1 cellular context compared by ENCODE assay signal in the genomic region with DNA sequence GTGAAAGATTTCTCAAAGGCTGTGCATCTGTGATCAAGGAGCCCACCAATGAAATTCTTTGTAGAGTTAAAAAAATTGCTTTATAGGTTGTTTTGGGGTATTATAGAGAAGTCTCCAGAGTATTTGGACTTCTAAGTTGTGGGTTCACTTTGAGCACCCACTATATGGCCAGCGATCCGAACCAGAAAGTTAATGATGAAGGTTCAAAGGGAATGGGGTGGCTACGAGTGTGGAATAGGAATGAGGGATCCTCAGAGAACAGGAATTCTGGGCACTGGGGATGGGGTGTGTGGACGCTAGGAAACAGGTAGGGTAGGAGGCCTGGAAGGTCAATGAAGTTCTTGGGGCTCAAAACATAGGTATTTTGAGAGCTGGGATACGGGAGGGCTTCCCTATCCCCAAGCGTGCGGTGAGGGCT.
TF ChIP-seq lines count a peak whose summit lies in the region.

No MANE protein-coding gene starts in this region.

TF ChIP-seq in HepG2, 621 proteins besides CTCF, POLR2A, EP300 and RAD21:
- TF ChIP-seq DNMT3B (CRISPR knock-in tag; conservative IDR thresholded peaks at IDR 0.05), result no peak
- no peak for TF ChIP-seq ZNF367 (CRISPR knock-in tag; IDR thresholded peaks at IDR 0.05; ENCODE audit: borderline replicate concordance)
- no peak for TF ChIP-seq NFYC (CRISPR knock-in tag; IDR thresholded peaks at IDR 0.05)
- no peak for TF ChIP-seq SMAD1 (CRISPR knock-in tag; IDR thresholded peaks at IDR 0.05; ENCODE audit: borderline replicate concordance, low read depth)
- no peak for TF ChIP-seq DPF2 (CRISPR knock-in tag; IDR thresholded peaks at IDR 0.05; ENCODE audit: borderline replicate concordance, low read depth)
- no peak for TF ChIP-seq HNF4G (IDR thresholded peaks at IDR 0.05; ENCODE audit: borderline replicate concordance, low read depth, low read length)
- TF ChIP-seq HNF4G (CRISPR knock-in tag; IDR thresholded peaks at IDR 0.05; ENCODE audit: borderline replicate concordance, low read depth), result no peak
- TF ChIP-seq, protein P1, sequence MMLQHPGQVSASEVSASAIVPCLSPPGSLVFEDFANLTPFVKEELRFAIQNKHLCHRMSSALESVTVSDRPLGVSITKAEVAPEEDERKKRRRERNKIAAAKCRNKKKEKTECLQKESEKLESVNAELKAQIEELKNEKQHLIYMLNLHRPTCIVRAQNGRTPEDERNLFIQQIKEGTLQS (CRISPR knock-in tag; IDR thresholded peaks at IDR 0.05), result no peak
- no peak for TF ChIP-seq ZBTB7A (CRISPR knock-in tag; IDR thresholded peaks at IDR 0.05)
- TF ChIP-seq HMG20B (CRISPR knock-in tag; conservative IDR thresholded peaks at IDR 0.05), result no peak
- no peak for TF ChIP-seq GMEB2 (CRISPR knock-in tag; IDR thresholded peaks at IDR 0.05; ENCODE audit: low read depth)
- peak; percentile 77; the same call in 1 of the 2 replicates for TF ChIP-seq ZNF619 (CRISPR knock-in tag; IDR thresholded peaks at IDR 0.05)
- 0 out of 2 replicates have a peak, but pooled peaks have one; percentile 40 for TF ChIP-seq ZNF761 (CRISPR knock-in tag; conservative IDR thresholded peaks at IDR 0.05)
- TF ChIP-seq ZMYM4 (CRISPR knock-in tag; IDR thresholded peaks at IDR 0.05), result no peak
- TF ChIP-seq BORCS8-MEF2B (CRISPR knock-in tag; IDR thresholded peaks at IDR 0.05), result no peak
- no peak for TF ChIP-seq YY1 (IDR thresholded peaks at IDR 0.05; ENCODE audit: insufficient read depth, insufficient replicate concordance, low read depth, low read length)
- TF ChIP-seq ZNF496 (CRISPR knock-in tag; IDR thresholded peaks at IDR 0.05; ENCODE audit: insufficient replicate concordance), result no peak
- TF ChIP-seq ZNF777 (CRISPR knock-in tag; IDR thresholded peaks at IDR 0.05), result no peak
- no peak for TF ChIP-seq ZNF24 (IDR thresholded peaks at IDR 0.05)
- TF ChIP-seq ELF4 (CRISPR knock-in tag; IDR thresholded peaks at IDR 0.05; ENCODE audit: borderline replicate concordance), result 0 out of 2 replicates have a peak, but pooled peaks have one; percentile 36
- no peak for TF ChIP-seq ZNF232 (CRISPR knock-in tag; IDR thresholded peaks at IDR 0.05; ENCODE audit: borderline replicate concordance)
- no peak for TF ChIP-seq ZNF160 (CRISPR knock-in tag; IDR thresholded peaks at IDR 0.05)
- no peak for TF ChIP-seq SRSF4 (IDR thresholded peaks at IDR 0.05; ENCODE audit: low read depth, low read length, poor library complexity, severe bottlenecking)
- TF ChIP-seq SSRP1 (CRISPR knock-in tag; IDR thresholded peaks at IDR 0.05), result no peak
- 0 out of 2 replicates have a peak, but pooled peaks have one; percentile 34 for TF ChIP-seq ZFP82 (CRISPR knock-in tag; IDR thresholded peaks at IDR 0.05; ENCODE audit: borderline replicate concordance)
- TF ChIP-seq SAP130 (CRISPR knock-in tag; IDR thresholded peaks at IDR 0.05; ENCODE audit: low read depth), result no peak
- no peak for TF ChIP-seq SETDB1 (CRISPR knock-in tag; IDR thresholded peaks at IDR 0.05; ENCODE audit: borderline replicate concordance)
- TF ChIP-seq SMAD9 (CRISPR knock-in tag; IDR thresholded peaks at IDR 0.05), result no peak
- no peak for TF ChIP-seq BHLHE40 (IDR thresholded peaks at IDR 0.05; ENCODE audit: low read length)
- TF ChIP-seq KMT2B (CRISPR knock-in tag; IDR thresholded peaks at IDR 0.05), result no peak
- TF ChIP-seq ZNF501 (CRISPR knock-in tag; IDR thresholded peaks at IDR 0.05), result 0 out of 2 replicates have a peak, but pooled peaks have one; percentile 23
- 0 out of 2 replicates have a peak, but pooled peaks have one; percentile 6 for TF ChIP-seq HDAC1 (CRISPR knock-in tag; IDR thresholded peaks at IDR 0.05)
- TF ChIP-seq SRSF1 (optimal IDR thresholded peaks at IDR 0.05; ENCODE audit: low read depth, low read length), result no peak
- TF ChIP-seq, protein P2, sequence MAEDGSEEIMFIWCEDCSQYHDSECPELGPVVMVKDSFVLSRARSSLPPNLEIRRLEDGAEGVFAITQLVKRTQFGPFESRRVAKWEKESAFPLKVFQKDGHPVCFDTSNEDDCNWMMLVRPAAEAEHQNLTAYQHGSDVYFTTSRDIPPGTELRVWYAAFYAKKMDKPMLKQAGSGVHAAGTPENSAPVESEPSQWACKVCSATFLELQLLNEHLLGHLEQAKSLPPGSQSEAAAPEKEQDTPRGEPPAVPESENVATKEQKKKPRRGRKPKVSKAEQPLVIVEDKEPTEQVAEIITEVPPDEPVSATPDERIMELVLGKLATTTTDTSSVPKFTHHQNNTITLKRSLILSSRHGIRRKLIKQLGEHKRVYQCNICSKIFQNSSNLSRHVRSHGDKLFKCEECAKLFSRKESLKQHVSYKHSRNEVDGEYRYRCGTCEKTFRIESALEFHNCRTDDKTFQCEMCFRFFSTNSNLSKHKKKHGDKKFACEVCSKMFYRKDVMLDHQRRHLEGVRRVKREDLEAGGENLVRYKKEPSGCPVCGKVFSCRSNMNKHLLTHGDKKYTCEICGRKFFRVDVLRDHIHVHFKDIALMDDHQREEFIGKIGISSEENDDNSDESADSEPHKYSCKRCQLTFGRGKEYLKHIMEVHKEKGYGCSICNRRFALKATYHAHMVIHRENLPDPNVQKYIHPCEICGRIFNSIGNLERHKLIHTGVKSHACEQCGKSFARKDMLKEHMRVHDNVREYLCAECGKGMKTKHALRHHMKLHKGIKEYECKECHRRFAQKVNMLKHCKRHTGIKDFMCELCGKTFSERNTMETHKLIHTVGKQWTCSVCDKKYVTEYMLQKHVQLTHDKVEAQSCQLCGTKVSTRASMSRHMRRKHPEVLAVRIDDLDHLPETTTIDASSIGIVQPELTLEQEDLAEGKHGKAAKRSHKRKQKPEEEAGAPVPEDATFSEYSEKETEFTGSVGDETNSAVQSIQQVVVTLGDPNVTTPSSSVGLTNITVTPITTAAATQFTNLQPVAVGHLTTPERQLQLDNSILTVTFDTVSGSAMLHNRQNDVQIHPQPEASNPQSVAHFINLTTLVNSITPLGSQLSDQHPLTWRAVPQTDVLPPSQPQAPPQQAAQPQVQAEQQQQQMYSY (CRISPR knock-in tag; IDR thresholded peaks at IDR 0.05), result no peak
- TF ChIP-seq, protein P3, sequence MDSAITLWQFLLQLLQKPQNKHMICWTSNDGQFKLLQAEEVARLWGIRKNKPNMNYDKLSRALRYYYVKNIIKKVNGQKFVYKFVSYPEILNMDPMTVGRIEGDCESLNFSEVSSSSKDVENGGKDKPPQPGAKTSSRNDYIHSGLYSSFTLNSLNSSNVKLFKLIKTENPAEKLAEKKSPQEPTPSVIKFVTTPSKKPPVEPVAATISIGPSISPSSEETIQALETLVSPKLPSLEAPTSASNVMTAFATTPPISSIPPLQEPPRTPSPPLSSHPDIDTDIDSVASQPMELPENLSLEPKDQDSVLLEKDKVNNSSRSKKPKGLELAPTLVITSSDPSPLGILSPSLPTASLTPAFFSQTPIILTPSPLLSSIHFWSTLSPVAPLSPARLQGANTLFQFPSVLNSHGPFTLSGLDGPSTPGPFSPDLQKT (CRISPR knock-in tag; IDR thresholded peaks at IDR 0.05; ENCODE audit: borderline replicate concordance), result no peak
- no peak for TF ChIP-seq ARHGAP35 (CRISPR knock-in tag; IDR thresholded peaks at IDR 0.05; ENCODE audit: borderline replicate concordance)
- TF ChIP-seq, protein P4, sequence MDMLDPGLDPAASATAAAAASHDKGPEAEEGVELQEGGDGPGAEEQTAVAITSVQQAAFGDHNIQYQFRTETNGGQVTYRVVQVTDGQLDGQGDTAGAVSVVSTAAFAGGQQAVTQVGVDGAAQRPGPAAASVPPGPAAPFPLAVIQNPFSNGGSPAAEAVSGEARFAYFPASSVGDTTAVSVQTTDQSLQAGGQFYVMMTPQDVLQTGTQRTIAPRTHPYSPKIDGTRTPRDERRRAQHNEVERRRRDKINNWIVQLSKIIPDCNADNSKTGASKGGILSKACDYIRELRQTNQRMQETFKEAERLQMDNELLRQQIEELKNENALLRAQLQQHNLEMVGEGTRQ (IDR thresholded peaks at IDR 0.05; ENCODE audit: low read depth, low read length), result no peak
- TF ChIP-seq, protein P4 (CRISPR knock-in tag; IDR thresholded peaks at IDR 0.05; ENCODE audit: borderline replicate concordance), result no peak
- 0 out of 2 replicates have a peak, but pooled peaks have one; percentile 57 for TF ChIP-seq ZNF543 (CRISPR knock-in tag; IDR thresholded peaks at IDR 0.05)
- TF ChIP-seq GFI1 (CRISPR knock-in tag; IDR thresholded peaks at IDR 0.05; ENCODE audit: borderline replicate concordance), result no peak
- TF ChIP-seq CAMTA2 (CRISPR knock-in tag; IDR thresholded peaks at IDR 0.05; ENCODE audit: borderline replicate concordance), result no peak
- no peak for TF ChIP-seq TEAD3 (CRISPR knock-in tag; optimal IDR thresholded peaks at IDR 0.05; ENCODE audit: borderline replicate concordance)
- TF ChIP-seq, protein P5, sequence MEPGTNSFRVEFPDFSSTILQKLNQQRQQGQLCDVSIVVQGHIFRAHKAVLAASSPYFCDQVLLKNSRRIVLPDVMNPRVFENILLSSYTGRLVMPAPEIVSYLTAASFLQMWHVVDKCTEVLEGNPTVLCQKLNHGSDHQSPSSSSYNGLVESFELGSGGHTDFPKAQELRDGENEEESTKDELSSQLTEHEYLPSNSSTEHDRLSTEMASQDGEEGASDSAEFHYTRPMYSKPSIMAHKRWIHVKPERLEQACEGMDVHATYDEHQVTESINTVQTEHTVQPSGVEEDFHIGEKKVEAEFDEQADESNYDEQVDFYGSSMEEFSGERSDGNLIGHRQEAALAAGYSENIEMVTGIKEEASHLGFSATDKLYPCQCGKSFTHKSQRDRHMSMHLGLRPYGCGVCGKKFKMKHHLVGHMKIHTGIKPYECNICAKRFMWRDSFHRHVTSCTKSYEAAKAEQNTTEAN (CRISPR knock-in tag; conservative IDR thresholded peaks at IDR 0.05), result no peak
- no peak for TF ChIP-seq ERF (CRISPR knock-in tag; IDR thresholded peaks at IDR 0.05)
- no peak for TF ChIP-seq ZNF776 (CRISPR knock-in tag; IDR thresholded peaks at IDR 0.05)
- no peak for TF ChIP-seq ZNF337 (CRISPR knock-in tag; IDR thresholded peaks at IDR 0.05; ENCODE audit: borderline replicate concordance, low read depth)
- TF ChIP-seq MTF2 (CRISPR knock-in tag; IDR thresholded peaks at IDR 0.05; ENCODE audit: borderline replicate concordance), result no peak
- TF ChIP-seq KAT7 (CRISPR knock-in tag; IDR thresholded peaks at IDR 0.05; ENCODE audit: borderline replicate concordance), result no peak
- TF ChIP-seq KDM5A (IDR thresholded peaks at IDR 0.05; ENCODE audit: borderline replicate concordance, low read length), result 0 out of 2 replicates have a peak, but pooled peaks have one; percentile 18
- TF ChIP-seq PREB (CRISPR knock-in tag; IDR thresholded peaks at IDR 0.05), result no peak
- no peak for TF ChIP-seq ZNF746 (CRISPR knock-in tag; IDR thresholded peaks at IDR 0.05)
- TF ChIP-seq KMT2A (CRISPR knock-in tag; IDR thresholded peaks at IDR 0.05), result no peak
- no peak for TF ChIP-seq HMG20A (CRISPR knock-in tag; IDR thresholded peaks at IDR 0.05; ENCODE audit: borderline replicate concordance)
- no peak for TF ChIP-seq NCOR1 (IDR thresholded peaks at IDR 0.05; ENCODE audit: borderline replicate concordance, low read length)
